1 cellular context compared by ENCODE assay signal in the genomic region with DNA sequence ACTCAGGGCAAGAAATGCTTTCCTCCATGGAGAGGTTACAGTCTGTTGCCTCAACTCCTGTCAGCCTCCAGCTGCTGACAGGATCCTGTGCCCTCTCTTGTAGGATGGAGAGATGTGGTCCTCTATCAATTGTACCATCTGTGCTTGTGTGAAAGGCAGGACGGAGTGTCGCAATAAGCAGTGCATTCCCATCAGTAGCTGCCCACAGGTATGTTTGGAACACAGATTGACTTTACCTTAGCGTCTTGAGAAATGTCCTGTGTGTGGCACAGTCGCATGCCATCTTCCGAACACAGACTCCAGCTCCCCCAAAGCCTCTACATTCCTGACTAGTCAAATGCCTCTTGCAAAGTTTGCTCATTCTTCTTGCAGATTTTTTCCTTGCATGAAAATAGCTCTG.
TF ChIP-seq lines count a peak whose summit lies in the region.

No MANE protein-coding gene starts in this region.

TF ChIP-seq in IMR-90, 13 proteins besides CTCF, POLR2A, EP300 and RAD21:
- TF ChIP-seq SMC3 (IDR thresholded peaks at IDR 0.05; ENCODE audit: low read depth, low read length), result no peak
- peak; percentile 88 for TF ChIP-seq CEBPB (IDR thresholded peaks at IDR 0.05; ENCODE audit: low read depth, low read length)
